30 cellular contexts compared by ENCODE assay signal in genomic region chrY:15325207-15325606, GRCh38.
"Had no signal": no experiment of that assay in that cellular context is flagged by ENCODE, and none has a peak within 500 bp of the region (broad histone marks: within the 10 kb centered on the region; RNA-seq: fewer than 3 reads in every experiment).

No MANE protein-coding gene starts in this region.

- H3K9me3 ChIP-seq: left lung, lower lobe of right lung, neutrophil, ovary, suprapubic skin, thoracic aorta, tibial artery, upper lobe of right lung had no signal

- H3K4me1 Mint-ChIP-seq: immature natural killer cell; nephron; neural crest cell; stimulated activated effector memory CD8-positive, alpha-beta T cell treated with anti-CD3 and anti-CD28 coated beads, Interleukin-12 subunit alpha, Interleukin-12 subunit beta, amount 100 ng/mL, for 72 hours had no signal

- DNase-seq: hypothalamus; immature natural killer cell; kidney; left colon; left lung; lower lobe of right lung; mammary epithelial cell; mesenchymal stem cell; naive thymus-derived CD8-positive, alpha-beta T cell; occipital lobe; ovary; right cardiac atrium; stimulated activated CD4-positive, alpha-beta T cell treated with anti-CD3 and anti-CD28 coated beads, Interleukin-12 subunit alpha, Interleukin-12 subunit beta, amount 100 ng/mL, for 4 hours; stimulated activated CD4-positive, alpha-beta T cell treated with anti-CD3 and anti-CD28 coated beads, Interleukin-15, amount 100 ng/mL, for 24 hours; stimulated activated CD4-positive, alpha-beta T cell treated with anti-CD3 and anti-CD28 coated beads, Interleukin-2, amount 100 ng/mL, for 24 hours; stimulated activated CD4-positive, alpha-beta T cell treated with anti-CD3 and anti-CD28 coated beads, Interleukin-4, amount 100 ng/mL, for 24 hours; stimulated activated naive CD4-positive, alpha-beta T cell; tibial artery; trophoblast cell; upper lobe of right lung had no signal

- H3K27me3 Mint-ChIP-seq: progenitor cell of endocrine pancreas; stimulated activated naive CD8-positive, alpha-beta T cell treated with anti-CD3 and anti-CD28 coated beads, Interleukin-15, Interleukin-2, amounts not matched to agents 100 ng/mL and 50 ng/mL, for 24 hours had no signal

- H3K36me3 ChIP-seq: left lung, lower lobe of right lung, neutrophil, ovary, suprapubic skin, thoracic aorta, tibial artery, upper lobe of right lung had no signal

- H3K27ac ChIP-seq: left lung, lower lobe of right lung, neutrophil, ovary, skin epidermis, suprapubic skin, thoracic aorta, tibial artery, upper lobe of right lung had no signal

- H3K9me3 Mint-ChIP-seq: nephron; neural crest cell; stimulated activated effector memory CD8-positive, alpha-beta T cell treated with anti-CD3 and anti-CD28 coated beads, Interleukin-12 subunit alpha, Interleukin-12 subunit beta, amount 100 ng/mL, for 72 hours; stimulated activated naive CD8-positive, alpha-beta T cell treated with anti-CD3 and anti-CD28 coated beads, Interleukin-15, Interleukin-2, amounts not matched to agents 100 ng/mL and 50 ng/mL, for 24 hours had no signal

- H3K4me1 ChIP-seq: left lung, lower lobe of right lung, suprapubic skin, tibial artery, upper lobe of right lung had no signal

- H3K36me3 Mint-ChIP-seq: immature natural killer cell; naive thymus-derived CD8-positive, alpha-beta T cell; stimulated activated effector memory CD8-positive, alpha-beta T cell treated with anti-CD3 and anti-CD28 coated beads, Interleukin-12 subunit alpha, Interleukin-12 subunit beta, amount 100 ng/mL, for 72 hours had no signal

- H3K27me3 ChIP-seq: left lung, neutrophil, ovary, suprapubic skin, tibial artery, upper lobe of right lung had no signal

- H3K4me3 Mint-ChIP-seq: immature natural killer cell; naive thymus-derived CD8-positive, alpha-beta T cell; nephron; neural crest cell; stimulated activated effector memory CD8-positive, alpha-beta T cell treated with anti-CD3 and anti-CD28 coated beads, Interleukin-12 subunit alpha, Interleukin-12 subunit beta, amount 100 ng/mL, for 72 hours; stimulated activated naive CD8-positive, alpha-beta T cell treated with anti-CD3 and anti-CD28 coated beads, Interleukin-15, Interleukin-2, amounts not matched to agents 100 ng/mL and 50 ng/mL, for 24 hours had no signal

- H3K27ac Mint-ChIP-seq: immature natural killer cell; naive thymus-derived CD8-positive, alpha-beta T cell; nephron; progenitor cell of endocrine pancreas; stimulated activated effector memory CD8-positive, alpha-beta T cell treated with anti-CD3 and anti-CD28 coated beads, Interleukin-12 subunit alpha, Interleukin-12 subunit beta, amount 100 ng/mL, for 72 hours; stimulated activated naive CD8-positive, alpha-beta T cell treated with anti-CD3 and anti-CD28 coated beads, Interleukin-15, Interleukin-2, amounts not matched to agents 100 ng/mL and 50 ng/mL, for 24 hours had no signal

- ATAC-seq: left colon; left lung; lower lobe of right lung; naive thymus-derived CD8-positive, alpha-beta T cell; right cardiac atrium; sciatic nerve; stimulated activated effector memory CD8-positive, alpha-beta T cell treated with anti-CD3 and anti-CD28 coated beads, Interleukin-12 subunit alpha, Interleukin-12 subunit beta, amount 100 ng/mL, for 72 hours; upper lobe of right lung had no signal

- H3K4me3 ChIP-seq: left lung, lower lobe of right lung, ovary, skin epidermis, suprapubic skin, thoracic aorta, tibial artery, upper lobe of right lung had no signal
